21 cellular contexts compared by ENCODE assay signal in the genomic region with DNA sequence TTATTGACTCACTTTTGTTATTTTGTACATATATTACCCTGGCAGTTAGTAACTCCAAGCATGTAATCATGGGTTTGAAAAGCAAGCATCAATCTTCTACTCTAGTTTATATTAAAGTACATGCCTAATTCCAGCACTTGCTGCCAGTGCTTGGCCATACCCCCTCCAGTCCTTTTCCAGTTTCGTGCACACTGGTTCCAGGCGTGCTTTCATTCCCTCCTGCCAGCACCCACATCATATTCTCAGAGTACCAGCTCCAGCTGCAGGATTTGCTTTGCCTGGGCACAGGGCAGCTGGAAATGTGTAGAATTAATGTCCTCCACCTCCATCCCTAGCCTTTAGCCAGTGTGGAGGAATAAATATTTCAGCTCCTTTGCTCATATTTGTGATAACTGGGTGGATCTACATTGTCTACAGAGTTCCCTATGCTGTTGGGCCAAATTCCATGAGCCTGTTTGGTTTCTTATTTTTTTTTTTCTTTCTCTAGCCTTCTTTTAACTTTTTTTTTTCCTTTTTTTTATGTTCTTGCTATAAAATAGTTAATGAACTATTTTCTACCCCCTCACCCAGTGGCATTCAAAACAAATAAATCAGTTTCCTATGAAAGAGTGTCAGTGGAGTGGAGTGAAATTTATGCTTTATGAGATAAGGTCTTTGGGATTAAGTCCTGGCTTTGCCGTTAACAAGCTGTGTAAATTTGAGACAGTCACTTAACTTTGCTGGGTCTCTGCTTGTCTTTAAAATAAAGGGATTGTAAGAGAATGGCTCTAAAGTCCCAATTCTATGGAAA. TPM values are rescaled to one million over a fixed set of nuclear protein-coding genes. Genes with fewer than 3 reads are reported as not detected.
DNase-seq lines count a peak whose midpoint lies in the region; ATAC-seq, FAIRE-seq and TF ChIP-seq lines count a peak whose summit lies in the region.
"Had no signal": no experiment of that assay in that cellular context is flagged by ENCODE, and none has a peak within 500 bp of the region (broad histone marks: within the 10 kb centered on the region; RNA-seq: fewer than 3 reads in every experiment).

No MANE protein-coding gene starts in this region.

- H3K9ac ChIP-seq in K562 (ENCODE audit: insufficient read depth in 1 of 2, low read depth in 2 of 2, low read length in 2 of 2), result no peak overlapping the region

- H3K4me1 Mint-ChIP-seq in neural crest cell, result peaks cover 16% of the 10 kb centered on the region

- H3K36me3 ChIP-seq in K562 (ENCODE audit: control insufficient read depth, insufficient read depth, low read length), result no peaks in the 10 kb centered on the region
- H3K36me3 ChIP-seq: BE2C had no signal

- TF ChIP-seq CTCF in K562 (IDR thresholded peaks at IDR 0.05 in 2 of 3, conservative IDR thresholded peaks at IDR 0.05 in 1 of 3; ENCODE audit: insufficient read depth in 2 of 3, low read depth in 1 of 3, low read length in 3 of 3) (no peak), neural crest cell (conservative IDR thresholded peaks at IDR 0.05) (no peak)

- H3K9me3 ChIP-seq in K562 (replicated peaks; ENCODE audit: control insufficient read depth, insufficient read depth, low read depth, low read length), result no peaks in the 10 kb centered on the region
- H3K9me3 ChIP-seq: BE2C had no signal

- ATAC-seq in K562, result no peak
- ATAC-seq in HG02981 (IDR thresholded peaks at IDR 0.05; ENCODE audit: unreplicated experiment), result no peak
- ATAC-seq: HepG2 had no signal

- WGBS in K562 (ENCODE audit: insufficient coverage, low coverage, missing lambda C conversion rate), result 2% methylated on average over 3 of the region's 3 CpGs

- no peaks in the 10 kb centered on the region for H3K36me3 Mint-ChIP-seq in neural crest cell (ENCODE audit: low read depth)

- H3K4me1 ChIP-seq in K562 (replicated peaks in 1 of 2; ENCODE audit: control insufficient read depth in 2 of 2, insufficient read depth in 2 of 2, low read length in 2 of 2), result peaks cover 0 to 18% of the 10 kb centered on the region in 2 experiments; a peak in 3 of 5 replicates
- H3K4me1 ChIP-seq: BE2C had no signal

- TF ChIP-seq POLR2A in K562 (conservative IDR thresholded peaks at IDR 0.05) (no peak), erythroblast (IDR thresholded peaks at IDR 0.05; ENCODE audit: low read length) (no peak)

- BruUV-seq in K562 (replicated peaks; lab: Mats Ljungman, UMichigan), result no TSS peak

- no peak for TF ChIP-seq EP300 in K562 (IDR thresholded peaks at IDR 0.05; ENCODE audit: low read length)

- peak; percentile 16 for DNase-seq in DMS 273 (lab: John Stamatoyannopoulos, UW; ENCODE audit: unreplicated experiment)
- DNase-seq in DMS 273 treated with DMSO at 0.1 percent for 48 hours (lab: John Stamatoyannopoulos, UW), result no peak
- no peak for DNase-seq in K562 (ENCODE audit: extremely low read depth in 1 of 4, low spot score in 3 of 4)
- no peak for DNase-seq in neural crest cell (ENCODE audit: low read depth, low spot score)
- no peak for DNase-seq in erythroblast (lab: John Stamatoyannopoulos, UW)
- no peak for DNase-seq in A172 (ENCODE audit: low spot score)
- DNase-seq in NCI-H1436 (lab: John Stamatoyannopoulos, UW), result no peak
- DNase-seq: BE2C; CD4-positive, alpha-beta T cell; DMS79; H9; Karpas-422; NCI-H1105 treated with DMSO at 0.1 percent for 48 hours; NCI-H187; NCI-H446; NCI-H69; OCI-M1; RPMI8226 had no signal

- CTCF ChIA-PET in K562 (lab: Yijun Ruan, JAX; ENCODE audit: low intra/inter-chr PET ratio), result interaction anchor here (0.6 kb wide), 1 partner anchor 790 kb away, joined by 3 read pairs; no protein-coding TSS in a partner anchor

- H3K79me2 ChIP-seq in K562 (ENCODE audit: control insufficient read depth, insufficient read depth, low read length), result no peaks in the 10 kb centered on the region

- in situ Hi-C loops in K562 (cut with MboI), result no loop called here

- no peaks in the 10 kb centered on the region for H3K9me3 Mint-ChIP-seq in neural crest cell
- H3K9me3 Mint-ChIP-seq: CD4-positive, alpha-beta T cell; H9 had no signal

- peaks cover 21 to 29% of the 10 kb centered on the region in 2 experiments for H3K27me3 ChIP-seq in K562 (ENCODE audit: control insufficient read depth in 2 of 2, insufficient read depth in 2 of 2, low read length in 2 of 2)
- H3K27me3 ChIP-seq: BE2C had no signal

- no peak overlapping the region for H3K4me2 ChIP-seq in K562 (ENCODE audit: insufficient read depth, low read length)

- H3K27ac ChIP-seq in K562 (ENCODE audit: extremely low read depth, low read depth, low read length), result no peak overlapping the region
- H3K27ac ChIP-seq: 22Rv1 had no signal

- H4K20me1 ChIP-seq in K562 (replicated peaks; ENCODE audit: control insufficient read depth, insufficient read depth, low read length), result no peaks in the 10 kb centered on the region

- no peak overlapping the region for H3K4me3 ChIP-seq in K562

- peaks cover 53% of the 10 kb centered on the region for H3K27me3 Mint-ChIP-seq in neural crest cell (ENCODE audit: low read depth)

- peak overlapping the region; percentile 38 for H3K4me3 Mint-ChIP-seq in neural crest cell
- H3K4me3 Mint-ChIP-seq: CD4-positive, alpha-beta T cell; H9 had no signal

- no peak overlapping the region for H3K27ac Mint-ChIP-seq in neural crest cell (ENCODE audit: unreplicated experiment)
- H3K27ac Mint-ChIP-seq: CD4-positive, alpha-beta T cell had no signal

- no peak for FAIRE-seq in K562 (lab: Jason Lieb, UNC)
- FAIRE-seq: HepG2 had no signal

- no peak for TF ChIP-seq RAD21 in K562 (CRISPR knock-in tag; conservative IDR thresholded peaks at IDR 0.05 in 1 of 2, IDR thresholded peaks at IDR 0.05 in 1 of 2)

- no peak overlapping the region for H2AFZ ChIP-seq in K562 (ENCODE audit: low read depth, low read length)

- POLR2A ChIA-PET in K562 (lab: Yijun Ruan, JAX), result no interaction called here

- H3K9me1 ChIP-seq in K562 (ENCODE audit: control insufficient read depth, insufficient read depth, low read length), result no peaks in the 10 kb centered on the region

- intact Hi-C loops in K562 (cut with micrococcal nuclease), result no loop called here

TF ChIP-seq in K562, 482 proteins besides CTCF, POLR2A, EP300 and RAD21:
- TF ChIP-seq ATF7 (IDR thresholded peaks at IDR 0.05) (no peak), MEIS2 (IDR thresholded peaks at IDR 0.05; ENCODE audit: partially characterized antibody) (peak; percentile 62), GABPA (tag; conservative IDR thresholded peaks at IDR 0.05; ENCODE audit: low read depth) (no peak)
- TF ChIP-seq, protein P1, sequence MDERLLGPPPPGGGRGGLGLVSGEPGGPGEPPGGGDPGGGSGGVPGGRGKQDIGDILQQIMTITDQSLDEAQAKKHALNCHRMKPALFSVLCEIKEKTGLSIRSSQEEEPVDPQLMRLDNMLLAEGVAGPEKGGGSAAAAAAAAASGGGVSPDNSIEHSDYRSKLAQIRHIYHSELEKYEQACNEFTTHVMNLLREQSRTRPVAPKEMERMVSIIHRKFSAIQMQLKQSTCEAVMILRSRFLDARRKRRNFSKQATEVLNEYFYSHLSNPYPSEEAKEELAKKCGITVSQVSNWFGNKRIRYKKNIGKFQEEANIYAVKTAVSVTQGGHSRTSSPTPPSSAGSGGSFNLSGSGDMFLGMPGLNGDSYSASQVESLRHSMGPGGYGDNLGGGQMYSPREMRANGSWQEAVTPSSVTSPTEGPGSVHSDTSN (CRISPR knock-in tag; IDR thresholded peaks at IDR 0.05; ENCODE audit: low read depth), result no peak
- TF ChIP-seq, protein P1 (tag; conservative IDR thresholded peaks at IDR 0.05; ENCODE audit: low read depth), result peak; percentile 85

RNA-seq across cellular contexts. Expression of a gene that starts 2.6 kb away (rescaled TPM):
- 1.7 and 2.8 TPM in 2 replicates for total RNA-seq in K562 (2011; cell fraction: chromatin; rRNA removed; ENCODE audit: low replicate concordance)
- 0.13 and 0.50 TPM in 2 replicates for total RNA-seq in K562 (2011; cell fraction: nucleolus; rRNA removed)
- 0.88 and 2.5 TPM in 2 replicates for total RNA-seq in K562 (2011; cell fraction: nucleoplasm; rRNA removed)
- 3.3 and 3.6 TPM in 2 replicates for total RNA-seq in K562 (2014; rRNA removed)
- total RNA-seq in K562 (2014; rRNA removed; fragmentation: Illumina TruSeq; extraction: Trizol), result 6.0 and 6.6 TPM in 2 replicates
- 4.9 and 5.6 TPM in 2 replicates for total RNA-seq in K562 (2015; rRNA removed; fragmentation: Illumina TruSeq; extraction: Trizol)
- 3.7 and 4.1 TPM in 2 replicates for total RNA-seq in K562 (2021)
- polyA plus RNA-seq in K562 (2011; rRNA removed), result 4.6 and 7.5 TPM in 2 replicates
- polyA plus RNA-seq in K562 (2011; cell fraction: cytosol; rRNA removed), result 0.82 and 5.4 TPM in 2 replicates
- 1.5 and 4.3 TPM in 2 replicates for polyA plus RNA-seq in K562 (2011; cell fraction: nucleus; rRNA removed)
- 3.2 and 4.9 TPM in 2 replicates for polyA plus RNA-seq in K562 (2012)
- 4.2 and 5.4 TPM in 2 replicates for polyA plus RNA-seq in K562 (2014; fragmentation: Illumina TruSeq; extraction: Trizol)
- polyA plus RNA-seq in K562 (2014; fragmentation: Nextera tagmentation; extraction: Ambion mirVana), result 1 to 10 TPM; 2.6 to 2.7 TPM
- 2.8 and 3.0 TPM in 2 replicates for polyA plus RNA-seq in K562 (2014; rRNA removed)
- polyA minus RNA-seq in K562 (2011; rRNA and poly(A)+ RNA removed), result 3.9 and 9.8 TPM in 2 replicates
- polyA minus RNA-seq in K562 (2011; cell fraction: cytosol; rRNA and poly(A)+ RNA removed), result 1.4 and 3.4 TPM in 2 replicates
- 0.67 and 3.6 TPM in 2 replicates for polyA minus RNA-seq in K562 (2011; cell fraction: nucleus; rRNA and poly(A)+ RNA removed)
- total RNA-seq in neural crest cell, result 18.4 and 18.5 TPM in 2 replicates
- 189 and 195 TPM in 2 replicates for total RNA-seq in A172 (2014; rRNA removed; shearing (Covaris generic))
- total RNA-seq: CD4-positive, alpha-beta T cell had no signal
